Comparison of ENCODE assay signal across 8 cellular contexts in genomic region chr9:127955294-127956015, GRCh38. TPM values are rescaled to one million over a fixed set of nuclear protein-coding genes. Genes with fewer than 3 reads are reported as not detected.
DNase-seq lines count a peak whose midpoint lies in the region; ATAC-seq and TF ChIP-seq lines count a peak whose summit lies in the region.

No MANE protein-coding gene starts in this region.

- H3K36me3 ChIP-seq in gastroesophageal sphincter (no peaks in the 10 kb centered on the region), prostate gland (no peaks in the 10 kb centered on the region), uterus (no peaks in the 10 kb centered on the region)

- H3K27me3 ChIP-seq in HL-60 (ENCODE audit: insufficient read depth, poor library complexity, severe bottlenecking): no peaks in the 10 kb centered on the region
- H3K27me3 ChIP-seq in gastroesophageal sphincter: no peaks in the 10 kb centered on the region
- H3K27me3 ChIP-seq in prostate gland (replicated peaks; ENCODE audit: insufficient read depth): no peaks in the 10 kb centered on the region
- H3K27me3 ChIP-seq in uterus: no peaks in the 10 kb centered on the region

- no peak for TF ChIP-seq EP300 in gastroesophageal sphincter (IDR thresholded peaks at IDR 0.05)

- H3K9me3 ChIP-seq in gastroesophageal sphincter (no peaks in the 10 kb centered on the region), prostate gland (no peaks in the 10 kb centered on the region), uterus (no peaks in the 10 kb centered on the region)

- whole genome bisulfite sequencing in gastroesophageal sphincter (ENCODE audit: low coverage in 1 of 2), 2 donors: 41% methylated on average over 7 of the region's 12 CpGs; no CpG with 5 or more reads in 1 of the 2 donors
- 19% methylated on average over 12 of the region's 12 CpGs for WGBS in prostate gland

- intact Hi-C loops in prostate gland (cut with DNase I): no loop called here
- intact Hi-C loops in uterus (cut with DNase I; ENCODE audit: low total_unique reads): no loop called here

- peak overlapping the region; percentile 27 for H3K4me3 Mint-ChIP-seq in activated T-cell treated with anti-CD3 and anti-CD28 coated beads, Interleukin-2, amount 50 U/mL, for 24 hours

- H3K27ac ChIP-seq in HL-60 (replicated peaks) (no peak overlapping the region), gastroesophageal sphincter (peak overlapping the region in 3 of 4 donors; percentile 66 to 78 (median 75)), prostate gland (peak overlapping the region; percentile 76), uterus (peak overlapping the region; percentile 66 to 70)

- peaks cover 25% of the 10 kb centered on the region for H3K36me3 Mint-ChIP-seq in activated T-cell treated with anti-CD3 and anti-CD28 coated beads, Interleukin-2, amount 50 U/mL, for 24 hours (ENCODE audit: low read depth)

- H3K27ac Mint-ChIP-seq in activated T-cell treated with anti-CD3 and anti-CD28 coated beads, Interleukin-2, amount 50 U/mL, for 24 hours: peak overlapping the region; percentile 96

- H3K4me1 Mint-ChIP-seq in activated T-cell treated with anti-CD3 and anti-CD28 coated beads, Interleukin-2, amount 50 U/mL, for 24 hours (ENCODE audit: low read depth): peaks cover 92% of the 10 kb centered on the region

- TF ChIP-seq CTCF in HL-60 (IDR thresholded peaks at IDR 0.05; ENCODE audit: insufficient read depth, low read length): peak; percentile 33
- peak in 3 of 4 experiments; percentile 33 to 69 (median 43) for TF ChIP-seq CTCF in gastroesophageal sphincter (IDR thresholded peaks at IDR 0.05)
- TF ChIP-seq CTCF in prostate gland (IDR thresholded peaks at IDR 0.05): peak; percentile 21 to 91 (median 66)
- peak in 1 of 4 experiments; percentile 18 for TF ChIP-seq CTCF in uterus (IDR thresholded peaks at IDR 0.05)

- no peaks in the 10 kb centered on the region for H3K27me3 Mint-ChIP-seq in activated T-cell treated with anti-CD3 and anti-CD28 coated beads, Interleukin-2, amount 50 U/mL, for 24 hours

- peak; percentile 28 for DNase-seq in GF-D8 (lab: John Stamatoyannopoulos, UW)
- peak in 1 of 2 experiments; percentile 68 for DNase-seq in HL-60 (ENCODE audit: low read depth in 1 of 2, low spot score in 1 of 2)
- peak; percentile 98 for DNase-seq in NCI-H774 (lab: John Stamatoyannopoulos, UW)
- DNase-seq in activated T-cell treated with anti-CD3 and anti-CD28 coated beads, Interleukin-2, amount 50 U/mL, for 24 hours: peak; percentile 84
- DNase-seq in prostate gland (ENCODE audit: low spot score): peak; percentile 98
- no peak for DNase-seq in uterus

- H3K4me3 ChIP-seq in HL-60 (replicated peaks; ENCODE audit: insufficient read depth, low read length): no peak overlapping the region
- H3K4me3 ChIP-seq in gastroesophageal sphincter: no peak overlapping the region
- no peak overlapping the region for H3K4me3 ChIP-seq in prostate gland
- no peak overlapping the region for H3K4me3 ChIP-seq in uterus

- TF ChIP-seq POLR2A in gastroesophageal sphincter (IDR thresholded peaks at IDR 0.05) (no peak), prostate gland (IDR thresholded peaks at IDR 0.05) (peak; percentile 62), uterus (IDR thresholded peaks at IDR 0.05) (no peak)

- no peaks in the 10 kb centered on the region for H3K9me3 Mint-ChIP-seq in activated T-cell treated with anti-CD3 and anti-CD28 coated beads, Interleukin-2, amount 50 U/mL, for 24 hours

- ATAC-seq in gastroesophageal sphincter: peak; percentile 57
- ATAC-seq in HG02884 (IDR thresholded peaks at IDR 0.05; ENCODE audit: unreplicated experiment): no peak

- H3K4me1 ChIP-seq in gastroesophageal sphincter: peaks cover 2 to 74% (median 37%) of the 10 kb centered on the region in 3 donors
- peaks cover 16% of the 10 kb centered on the region for H3K4me1 ChIP-seq in prostate gland (replicated peaks)
- H3K4me1 ChIP-seq in uterus: peaks cover 12 to 23% of the 10 kb centered on the region in 2 donors

RNA-seq across cellular contexts. Expression of gene DPM2, which starts 17.8 kb away (rescaled TPM):
- 10 to 100 TPM in 2 of 4 donors, 1 to 10 TPM in 2; 8.9 to 15.0 (median 11.2) TPM for total RNA-seq in gastroesophageal sphincter
- 10 to 100 TPM; 28.1 to 28.2 TPM for total RNA-seq in prostate gland
- 10 to 100 TPM in 3 of 4 donors, 1 to 10 TPM in 1; 6.7 to 33.1 (median 15.9) TPM for total RNA-seq in uterus

RNA-seq across cellular contexts. Expression of gene PIP5KL1, which starts 24.9 kb away (rescaled TPM):
- total RNA-seq in gastroesophageal sphincter: 1 to 10 TPM in 2 of 4 donors, under 1 TPM in 1, not detected in 1; 0.66 to 3.4 (median 3.1) TPM
- total RNA-seq in prostate gland: 10 to 100 TPM in 1 of 2 donors, 1 to 10 TPM in 1; 3.1 to 16.5 TPM
- 10 to 100 TPM in 1 of 4 donors, 1 to 10 TPM in 2, not detected in 1; 2.9 to 11.3 (median 3.2) TPM for total RNA-seq in uterus

RNA-seq across cellular contexts. Expression of gene EEIG1, which starts 25.3 kb away (rescaled TPM):
- 10 to 100 TPM in 3 of 4 donors, 1 to 10 TPM in 1; 7.0 to 22.0 (median 16.3) TPM for total RNA-seq in gastroesophageal sphincter
- total RNA-seq in prostate gland: 10 to 100 TPM; 23.4 to 84.6 TPM
- 100 to 1,000 TPM in 1 of 4 donors, 10 to 100 TPM in 2, 1 to 10 TPM in 1; 5.0 to 140 (median 19.3) TPM for total RNA-seq in uterus

RNA-seq across cellular contexts. Expression of gene ST6GALNAC4, which starts 38.6 kb away (rescaled TPM):
- 10 to 100 TPM; 25.2 to 49.7 (median 31.7) TPM for total RNA-seq in gastroesophageal sphincter
- 10 to 100 TPM; 21.8 to 47.0 TPM for total RNA-seq in prostate gland
- total RNA-seq in uterus: 10 to 100 TPM in 3 of 4 donors, under 1 TPM in 1; 0.59 to 41.7 (median 20.7) TPM

RNA-seq across cellular contexts. Expression of gene ST6GALNAC6, which starts 56.1 kb away (rescaled TPM):
- total RNA-seq in gastroesophageal sphincter (100 to 1,000 TPM; 112 to 146 (median 132) TPM), prostate gland (10 to 100 TPM; 46.4 to 95.1 TPM), uterus (100 to 1,000 TPM in 3 of 4 donors, 10 to 100 TPM in 1; 37.7 to 133 (median 111) TPM)

Comparison
In these comparisons a context has a peak if more than half of its experiments do, and no peak if none do; other contexts are left out.
1. DNase-seq: peak in GF-D8 (single experiment), NCI-H774 (single experiment), activated T-cell treated with anti-CD3 and anti-CD28 coated beads, Interleukin-2, amount 50 U/mL, for 24 hours (single experiment) and prostate gland (single experiment); none in uterus (0 of 2).